Comparison of ENCODE assay signal across 1 cellular context in the genomic region with DNA sequence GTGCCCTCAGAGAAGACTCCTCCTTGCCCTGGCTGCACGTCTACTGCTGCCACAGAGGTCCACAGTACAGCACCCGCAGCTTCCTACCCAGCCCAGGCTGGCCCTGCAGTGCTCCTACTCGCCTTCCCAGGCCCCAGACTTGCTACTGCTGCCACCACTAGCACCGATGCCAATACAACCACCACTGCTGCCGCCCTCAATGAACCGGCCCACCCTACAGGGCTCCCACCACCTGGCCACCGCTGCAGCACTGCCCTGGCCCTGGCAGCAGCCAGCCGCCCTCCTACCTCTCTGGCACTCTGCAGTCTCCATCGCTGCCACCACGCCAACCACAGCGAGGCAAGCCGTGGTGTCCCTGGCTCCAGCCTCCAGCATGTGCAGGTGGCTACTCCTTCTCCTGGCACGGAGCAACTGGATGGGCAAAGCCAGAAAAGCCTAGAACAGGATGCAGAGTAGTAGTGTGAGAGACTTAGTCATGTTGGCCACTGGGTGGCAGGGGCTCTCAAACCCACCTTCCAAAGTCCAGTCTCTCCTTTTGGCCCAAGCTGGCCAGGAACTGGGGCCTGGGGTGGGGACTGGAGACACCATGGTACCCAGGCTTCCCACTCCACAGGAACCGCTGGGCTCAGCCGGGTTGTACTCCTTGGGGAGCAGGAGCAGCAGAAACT.
TF ChIP-seq lines count a peak whose summit lies in the region.

No MANE protein-coding gene starts in this region.

TF ChIP-seq in GM23338, 12 proteins besides CTCF, POLR2A, EP300 and RAD21:
- TF ChIP-seq, protein P1, sequence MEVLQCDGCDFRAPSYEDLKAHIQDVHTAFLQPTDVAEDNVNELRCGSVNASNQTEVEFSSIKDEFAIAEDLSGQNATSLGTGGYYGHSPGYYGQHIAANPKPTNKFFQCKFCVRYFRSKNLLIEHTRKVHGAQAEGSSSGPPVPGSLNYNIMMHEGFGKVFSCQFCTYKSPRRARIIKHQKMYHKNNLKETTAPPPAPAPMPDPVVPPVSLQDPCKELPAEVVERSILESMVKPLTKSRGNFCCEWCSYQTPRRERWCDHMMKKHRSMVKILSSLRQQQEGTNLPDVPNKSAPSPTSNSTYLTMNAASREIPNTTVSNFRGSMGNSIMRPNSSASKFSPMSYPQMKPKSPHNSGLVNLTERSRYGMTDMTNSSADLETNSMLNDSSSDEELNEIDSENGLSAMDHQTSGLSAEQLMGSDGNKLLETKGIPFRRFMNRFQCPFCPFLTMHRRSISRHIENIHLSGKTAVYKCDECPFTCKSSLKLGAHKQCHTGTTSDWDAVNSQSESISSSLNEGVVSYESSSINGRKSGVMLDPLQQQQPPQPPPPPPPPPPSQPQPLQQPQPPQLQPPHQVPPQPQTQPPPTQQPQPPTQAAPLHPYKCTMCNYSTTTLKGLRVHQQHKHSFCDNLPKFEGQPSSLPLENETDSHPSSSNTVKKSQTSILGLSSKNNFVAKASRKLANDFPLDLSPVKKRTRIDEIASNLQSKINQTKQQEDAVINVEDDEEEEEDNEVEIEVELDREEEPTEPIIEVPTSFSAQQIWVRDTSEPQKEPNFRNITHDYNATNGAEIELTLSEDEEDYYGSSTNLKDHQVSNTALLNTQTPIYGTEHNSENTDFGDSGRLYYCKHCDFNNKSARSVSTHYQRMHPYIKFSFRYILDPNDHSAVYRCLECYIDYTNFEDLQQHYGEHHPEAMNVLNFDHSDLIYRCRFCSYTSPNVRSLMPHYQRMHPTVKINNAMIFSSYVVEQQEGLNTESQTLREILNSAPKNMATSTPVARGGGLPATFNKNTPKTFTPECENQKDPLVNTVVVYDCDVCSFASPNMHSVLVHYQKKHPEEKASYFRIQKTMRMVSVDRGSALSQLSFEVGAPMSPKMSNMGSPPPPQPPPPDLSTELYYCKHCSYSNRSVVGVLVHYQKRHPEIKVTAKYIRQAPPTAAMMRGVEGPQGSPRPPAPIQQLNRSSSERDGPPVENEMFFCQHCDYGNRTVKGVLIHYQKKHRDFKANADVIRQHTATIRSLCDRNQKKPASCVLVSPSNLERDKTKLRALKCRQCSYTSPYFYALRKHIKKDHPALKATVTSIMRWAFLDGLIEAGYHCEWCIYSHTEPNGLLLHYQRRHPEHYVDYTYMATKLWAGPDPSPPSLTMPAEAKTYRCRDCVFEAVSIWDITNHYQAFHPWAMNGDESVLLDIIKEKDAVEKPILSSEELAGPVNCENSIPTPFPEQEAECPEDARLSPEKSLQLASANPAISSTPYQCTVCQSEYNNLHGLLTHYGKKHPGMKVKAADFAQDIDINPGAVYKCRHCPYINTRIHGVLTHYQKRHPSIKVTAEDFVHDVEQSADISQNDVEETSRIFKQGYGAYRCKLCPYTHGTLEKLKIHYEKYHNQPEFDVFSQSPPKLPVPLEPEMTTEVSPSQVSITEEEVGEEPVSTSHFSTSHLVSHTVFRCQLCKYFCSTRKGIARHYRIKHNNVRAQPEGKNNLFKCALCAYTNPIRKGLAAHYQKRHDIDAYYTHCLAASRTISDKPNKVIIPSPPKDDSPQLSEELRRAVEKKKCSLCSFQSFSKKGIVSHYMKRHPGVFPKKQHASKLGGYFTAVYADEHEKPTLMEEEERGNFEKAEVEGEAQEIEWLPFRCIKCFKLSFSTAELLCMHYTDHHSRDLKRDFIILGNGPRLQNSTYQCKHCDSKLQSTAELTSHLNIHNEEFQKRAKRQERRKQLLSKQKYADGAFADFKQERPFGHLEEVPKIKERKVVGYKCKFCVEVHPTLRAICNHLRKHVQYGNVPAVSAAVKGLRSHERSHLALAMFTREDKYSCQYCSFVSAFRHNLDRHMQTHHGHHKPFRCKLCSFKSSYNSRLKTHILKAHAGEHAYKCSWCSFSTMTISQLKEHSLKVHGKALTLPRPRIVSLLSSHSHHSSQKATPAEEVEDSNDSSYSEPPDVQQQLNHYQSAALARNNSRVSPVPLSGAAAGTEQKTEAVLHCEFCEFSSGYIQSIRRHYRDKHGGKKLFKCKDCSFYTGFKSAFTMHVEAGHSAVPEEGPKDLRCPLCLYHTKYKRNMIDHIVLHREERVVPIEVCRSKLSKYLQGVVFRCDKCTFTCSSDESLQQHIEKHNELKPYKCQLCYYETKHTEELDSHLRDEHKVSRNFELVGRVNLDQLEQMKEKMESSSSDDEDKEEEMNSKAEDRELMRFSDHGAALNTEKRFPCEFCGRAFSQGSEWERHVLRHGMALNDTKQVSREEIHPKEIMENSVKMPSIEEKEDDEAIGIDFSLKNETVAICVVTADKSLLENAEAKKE (CRISPR knock-in tag; IDR thresholded peaks at IDR 0.05): no peak
- no peak for TF ChIP-seq ZNF331 (CRISPR knock-in tag; IDR thresholded peaks at IDR 0.05; ENCODE audit: low read depth)
- no peak for TF ChIP-seq JUNB (IDR thresholded peaks at IDR 0.05; ENCODE audit: unreplicated experiment)
- TF ChIP-seq STAT1 (IDR thresholded peaks at IDR 0.05; ENCODE audit: unreplicated experiment): no peak
- no peak for TF ChIP-seq EZH2 (IDR thresholded peaks at IDR 0.05; ENCODE audit: low read depth, unreplicated experiment)
- TF ChIP-seq, protein P2, sequence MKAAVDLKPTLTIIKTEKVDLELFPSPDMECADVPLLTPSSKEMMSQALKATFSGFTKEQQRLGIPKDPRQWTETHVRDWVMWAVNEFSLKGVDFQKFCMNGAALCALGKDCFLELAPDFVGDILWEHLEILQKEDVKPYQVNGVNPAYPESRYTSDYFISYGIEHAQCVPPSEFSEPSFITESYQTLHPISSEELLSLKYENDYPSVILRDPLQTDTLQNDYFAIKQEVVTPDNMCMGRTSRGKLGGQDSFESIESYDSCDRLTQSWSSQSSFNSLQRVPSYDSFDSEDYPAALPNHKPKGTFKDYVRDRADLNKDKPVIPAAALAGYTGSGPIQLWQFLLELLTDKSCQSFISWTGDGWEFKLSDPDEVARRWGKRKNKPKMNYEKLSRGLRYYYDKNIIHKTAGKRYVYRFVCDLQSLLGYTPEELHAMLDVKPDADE (IDR thresholded peaks at IDR 0.05): no peak
- no peak for TF ChIP-seq CREB1 (CRISPR knock-in tag; IDR thresholded peaks at IDR 0.05; ENCODE audit: low read depth)
- no peak for TF ChIP-seq ZNF114 (CRISPR knock-in tag; IDR thresholded peaks at IDR 0.05)
- TF ChIP-seq POLR2AphosphoS5 (IDR thresholded peaks at IDR 0.05; ENCODE audit: low read depth): no peak
- TF ChIP-seq, protein P3, sequence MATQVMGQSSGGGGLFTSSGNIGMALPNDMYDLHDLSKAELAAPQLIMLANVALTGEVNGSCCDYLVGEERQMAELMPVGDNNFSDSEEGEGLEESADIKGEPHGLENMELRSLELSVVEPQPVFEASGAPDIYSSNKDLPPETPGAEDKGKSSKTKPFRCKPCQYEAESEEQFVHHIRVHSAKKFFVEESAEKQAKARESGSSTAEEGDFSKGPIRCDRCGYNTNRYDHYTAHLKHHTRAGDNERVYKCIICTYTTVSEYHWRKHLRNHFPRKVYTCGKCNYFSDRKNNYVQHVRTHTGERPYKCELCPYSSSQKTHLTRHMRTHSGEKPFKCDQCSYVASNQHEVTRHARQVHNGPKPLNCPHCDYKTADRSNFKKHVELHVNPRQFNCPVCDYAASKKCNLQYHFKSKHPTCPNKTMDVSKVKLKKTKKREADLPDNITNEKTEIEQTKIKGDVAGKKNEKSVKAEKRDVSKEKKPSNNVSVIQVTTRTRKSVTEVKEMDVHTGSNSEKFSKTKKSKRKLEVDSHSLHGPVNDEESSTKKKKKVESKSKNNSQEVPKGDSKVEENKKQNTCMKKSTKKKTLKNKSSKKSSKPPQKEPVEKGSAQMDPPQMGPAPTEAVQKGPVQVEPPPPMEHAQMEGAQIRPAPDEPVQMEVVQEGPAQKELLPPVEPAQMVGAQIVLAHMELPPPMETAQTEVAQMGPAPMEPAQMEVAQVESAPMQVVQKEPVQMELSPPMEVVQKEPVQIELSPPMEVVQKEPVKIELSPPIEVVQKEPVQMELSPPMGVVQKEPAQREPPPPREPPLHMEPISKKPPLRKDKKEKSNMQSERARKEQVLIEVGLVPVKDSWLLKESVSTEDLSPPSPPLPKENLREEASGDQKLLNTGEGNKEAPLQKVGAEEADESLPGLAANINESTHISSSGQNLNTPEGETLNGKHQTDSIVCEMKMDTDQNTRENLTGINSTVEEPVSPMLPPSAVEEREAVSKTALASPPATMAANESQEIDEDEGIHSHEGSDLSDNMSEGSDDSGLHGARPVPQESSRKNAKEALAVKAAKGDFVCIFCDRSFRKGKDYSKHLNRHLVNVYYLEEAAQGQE (IDR thresholded peaks at IDR 0.05; ENCODE audit: unreplicated experiment): no peak
- TF ChIP-seq NANOG (IDR thresholded peaks at IDR 0.05; ENCODE audit: borderline replicate concordance): no peak
- TF ChIP-seq EZH2phosphoT487 (IDR thresholded peaks at IDR 0.05; ENCODE audit: unreplicated experiment): no peak
